2 cellular contexts compared by ENCODE assay signal in genomic region chr4:39569209-39569608, GRCh38.
TF ChIP-seq lines count a peak whose summit lies in the region.

No MANE protein-coding gene starts in this region.

TF ChIP-seq in A549, 52 proteins besides CTCF, POLR2A, EP300 and RAD21:
- TF ChIP-seq PBX3 (IDR thresholded peaks at IDR 0.05), result no peak
- no peak for TF ChIP-seq PHF8 (IDR thresholded peaks at IDR 0.05; ENCODE audit: borderline replicate concordance, low read depth)
- no peak for TF ChIP-seq RCOR1 (IDR thresholded peaks at IDR 0.05; ENCODE audit: low read depth, low read length)
- TF ChIP-seq BCL3 (IDR thresholded peaks at IDR 0.05), result no peak
- TF ChIP-seq MYC (IDR thresholded peaks at IDR 0.05; ENCODE audit: borderline replicate concordance, low read length), result no peak
- no peak for TF ChIP-seq SMC3 (IDR thresholded peaks at IDR 0.05)
- TF ChIP-seq RFX5 (IDR thresholded peaks at IDR 0.05), result no peak
- no peak for TF ChIP-seq FOXS1 (CRISPR knock-in tag; IDR thresholded peaks at IDR 0.05)
- TF ChIP-seq REST (IDR thresholded peaks at IDR 0.05), result no peak
- no peak for TF ChIP-seq HDAC2 (IDR thresholded peaks at IDR 0.05)

TF ChIP-seq in GM23338, 12 proteins besides CTCF, POLR2A, EP300 and RAD21:
- no peak for TF ChIP-seq CREB1 (CRISPR knock-in tag; IDR thresholded peaks at IDR 0.05; ENCODE audit: low read depth)
- TF ChIP-seq ZNF331 (CRISPR knock-in tag; IDR thresholded peaks at IDR 0.05; ENCODE audit: low read depth), result no peak
- no peak for TF ChIP-seq EZH2 (IDR thresholded peaks at IDR 0.05; ENCODE audit: low read depth, unreplicated experiment)
- no peak for TF ChIP-seq REST (IDR thresholded peaks at IDR 0.05; ENCODE audit: unreplicated experiment)
- no peak for TF ChIP-seq POLR2AphosphoS5 (IDR thresholded peaks at IDR 0.05; ENCODE audit: low read depth)
- TF ChIP-seq JUNB (IDR thresholded peaks at IDR 0.05; ENCODE audit: unreplicated experiment), result no peak
- TF ChIP-seq ZNF462 (CRISPR knock-in tag; IDR thresholded peaks at IDR 0.05), result no peak
- no peak for TF ChIP-seq NANOG (IDR thresholded peaks at IDR 0.05; ENCODE audit: borderline replicate concordance)
